39 cellular contexts compared by ENCODE assay signal in genomic region chr16:54521327-54521726, GRCh38.
"Had no signal": no experiment of that assay in that cellular context is flagged by ENCODE, and none has a peak within 500 bp of the region (broad histone marks: within the 10 kb centered on the region; RNA-seq: fewer than 3 reads in every experiment).

No MANE protein-coding gene starts in this region.

- H3K36me3 ChIP-seq: adrenal gland, ascending aorta, brain microvascular endothelial cell, breast epithelium, cardiac muscle cell had no signal

- H3K27me3 Mint-ChIP-seq: activated naive CD4-positive, alpha-beta T cell treated with anti-CD3 and anti-CD28 coated beads, Interleukin-2, amount 10 ng/mL, durations not matched to agents 7 days and 5 days; activated naive CD8-positive, alpha-beta T cell treated with anti-CD3 and anti-CD28 coated beads, Interleukin-2, amount 50 U/mL, for 24 hours had no signal

- H3K4me1 Mint-ChIP-seq: activated naive CD4-positive, alpha-beta T cell treated with anti-CD3 and anti-CD28 coated beads, Interleukin-2, amount 10 ng/mL, durations not matched to agents 7 days and 5 days; activated naive CD4-positive, alpha-beta T cell treated with anti-CD3 and anti-CD28 coated beads, Interleukin-2, amount 50 U/mL, for 24 hours; activated naive CD8-positive, alpha-beta T cell treated with anti-CD3 and anti-CD28 coated beads for 36 hours; activated naive CD8-positive, alpha-beta T cell treated with anti-CD3 and anti-CD28 coated beads, Interleukin-2, amount 10 ng/mL, durations not matched to agents 7 days and 5 days; activated naive CD8-positive, alpha-beta T cell treated with anti-CD3 and anti-CD28 coated beads, Interleukin-2, amount 50 U/mL, for 24 hours; activated T-helper 17 cell treated with anti-CD3 and anti-CD28 coated beads, Interleukin-2, amount 50 U/mL, for 72 hours; brain; central memory CD8-positive, alpha-beta T cell had no signal

- DNase-seq: activated effector memory CD4-positive, alpha-beta T cell treated with anti-CD3 and anti-CD28 coated beads, Interleukin-2, amount 50 U/mL, for 16 hours; activated effector memory CD4-positive, alpha-beta T cell treated with Interleukin-2 at 50 U/mL for 16 hours; activated gamma-delta T cell; activated gamma-delta T cell treated with Interleukin-2 at 50 U/mL for 16 hours; activated naive CD4-positive, alpha-beta T cell; activated naive CD4-positive, alpha-beta T cell treated with anti-CD3 and anti-CD28 coated beads for 36 hours; activated naive CD4-positive, alpha-beta T cell treated with anti-CD3 and anti-CD28 coated beads, Interleukin-2, amount 10 ng/mL, durations not matched to agents 7 days and 5 days; activated naive CD4-positive, alpha-beta T cell treated with anti-CD3 and anti-CD28 coated beads, Interleukin-2, amount 50 U/mL, for 16 hours; activated naive CD4-positive, alpha-beta T cell treated with Interleukin-2 at 50 U/mL for 16 hours; activated naive CD8-positive, alpha-beta T cell treated with anti-CD3 and anti-CD28 coated beads for 36 hours; activated naive CD8-positive, alpha-beta T cell treated with anti-CD3 and anti-CD28 coated beads, Interleukin-2, amount 10 ng/mL, durations not matched to agents 7 days and 5 days; activated naive CD8-positive, alpha-beta T cell treated with anti-CD3 and anti-CD28 coated beads, Interleukin-2, amount 50 U/mL, for 24 hours; activated T-cell treated with anti-CD3 and anti-CD28 coated beads for 4 hours; activated T-cell treated with anti-CD3 and anti-CD28 coated beads, Interleukin-2, amount 50 U/mL, for 1 hour; activated T-cell treated with anti-CD3 and anti-CD28 coated beads, Interleukin-2, amount 50 U/mL, for 24 hours; activated T-cell treated with anti-CD3 and anti-CD28 coated beads, Interleukin-2, amount 50 U/mL, for 4 hours; activated T-cell treated with anti-CD3 and anti-CD28 coated beads, Interleukin-2, amount 50 U/mL, for 48 hours; activated T-cell treated with anti-CD3 and anti-CD28 coated beads, Interleukin-2, amount 50 U/mL, for 72 hours; adrenal gland; amniotic stem cell; amygdala; anterior cingulate cortex; aorta; body of pancreas; brain microvascular endothelial cell; caudate nucleus; central memory CD4-positive, alpha-beta T cell; cerebellar nuclear complex had no signal

- H3K27ac Mint-ChIP-seq: activated naive CD4-positive, alpha-beta T cell treated with anti-CD3 and anti-CD28 coated beads for 36 hours; activated naive CD4-positive, alpha-beta T cell treated with anti-CD3 and anti-CD28 coated beads, Interleukin-2, amount 10 ng/mL, durations not matched to agents 7 days and 5 days; activated naive CD4-positive, alpha-beta T cell treated with anti-CD3 and anti-CD28 coated beads, Interleukin-2, amount 50 U/mL, for 24 hours; activated naive CD4-positive, alpha-beta T cell treated with anti-CD3 and anti-CD28 coated beads, Interleukin-2, amount 50 U/mL, for 72 hours; activated naive CD8-positive, alpha-beta T cell; activated naive CD8-positive, alpha-beta T cell treated with anti-CD3 and anti-CD28 coated beads for 36 hours; activated naive CD8-positive, alpha-beta T cell treated with anti-CD3 and anti-CD28 coated beads, Interleukin-2, amount 10 ng/mL, durations not matched to agents 7 days and 5 days; activated naive CD8-positive, alpha-beta T cell treated with anti-CD3 and anti-CD28 coated beads, Interleukin-2, amount 50 U/mL, for 24 hours; activated T-cell treated with anti-CD3 and anti-CD28 coated beads, Interleukin-2, amount 50 U/mL, for 24 hours; activated T-cell treated with anti-CD3 and anti-CD28 coated beads, Interleukin-2, amount 50 U/mL, for 72 hours; activated T-helper 1 cell treated with anti-CD3 and anti-CD28 coated beads, Interleukin-12 subunit alpha, Interleukin-12 subunit beta, Interleukin-2, Interleukin-4 antibody, amounts not matched to agents 30 ng/mL and 10 ng/mL and 1 ng/mL, durations not matched to agents 14 hours and 24 hours and 36 hours; activated T-helper 17 cell treated with anti-CD3 and anti-CD28 coated beads, Interleukin-2, amount 50 U/mL, for 72 hours; activated T-helper 2 cell treated with anti-CD3 and anti-CD28 coated beads, Interferon-gamma antibody, Interleukin-2, Interleukin-4, amounts not matched to agents 10 μg/mL and 5 μg/mL and 100 μg/mL, durations not matched to agents 14 hours and 24 hours and 36 hours; brain had no signal

- H3K4me3 ChIP-seq: adrenal gland, ascending aorta, body of pancreas, breast epithelium, cardiac muscle cell had no signal

- H3K4me1 ChIP-seq: adrenal gland, ascending aorta, body of pancreas, breast epithelium had no signal

- H3K4me3 Mint-ChIP-seq: activated naive CD4-positive, alpha-beta T cell treated with anti-CD3 and anti-CD28 coated beads for 36 hours; activated naive CD4-positive, alpha-beta T cell treated with anti-CD3 and anti-CD28 coated beads, Interleukin-2, amount 10 ng/mL, durations not matched to agents 7 days and 5 days; activated naive CD4-positive, alpha-beta T cell treated with anti-CD3 and anti-CD28 coated beads, Interleukin-2, amount 50 U/mL, for 24 hours; activated naive CD8-positive, alpha-beta T cell; activated naive CD8-positive, alpha-beta T cell treated with anti-CD3 and anti-CD28 coated beads for 36 hours; activated naive CD8-positive, alpha-beta T cell treated with anti-CD3 and anti-CD28 coated beads, Interleukin-2, amount 10 ng/mL, durations not matched to agents 7 days and 5 days; activated naive CD8-positive, alpha-beta T cell treated with anti-CD3 and anti-CD28 coated beads, Interleukin-2, amount 50 U/mL, for 24 hours; activated T-cell treated with anti-CD3 and anti-CD28 coated beads, Interleukin-2, amount 50 U/mL, for 24 hours; activated T-cell treated with anti-CD3 and anti-CD28 coated beads, Interleukin-2, amount 50 U/mL, for 4 hours; activated T-cell treated with anti-CD3 and anti-CD28 coated beads, Interleukin-2, amount 50 U/mL, for 72 hours; activated T-helper 1 cell treated with anti-CD3 and anti-CD28 coated beads, Interleukin-12 subunit alpha, Interleukin-12 subunit beta, Interleukin-2, Interleukin-4 antibody, amounts not matched to agents 30 ng/mL and 10 ng/mL and 1 ng/mL, durations not matched to agents 14 hours and 24 hours and 36 hours; activated T-helper 17 cell treated with anti-CD3 and anti-CD28 coated beads, Interleukin-2, amount 50 U/mL, for 72 hours; brain; central memory CD8-positive, alpha-beta T cell had no signal

- H3K36me3 Mint-ChIP-seq: activated naive CD4-positive, alpha-beta T cell treated with anti-CD3 and anti-CD28 coated beads, Interleukin-2, amount 10 ng/mL, durations not matched to agents 7 days and 5 days; activated naive CD4-positive, alpha-beta T cell treated with anti-CD3 and anti-CD28 coated beads, Interleukin-2, amount 50 U/mL, for 24 hours; activated naive CD8-positive, alpha-beta T cell; activated naive CD8-positive, alpha-beta T cell treated with anti-CD3 and anti-CD28 coated beads for 36 hours had no signal

- H3K9me3 Mint-ChIP-seq: activated T-helper 2 cell treated with anti-CD3 and anti-CD28 coated beads, Interferon-gamma antibody, Interleukin-2, Interleukin-4, amounts not matched to agents 10 μg/mL and 5 μg/mL and 100 μg/mL, durations not matched to agents 14 hours and 24 hours and 36 hours had no signal

- H3K27ac ChIP-seq: ascending aorta, body of pancreas, brain microvascular endothelial cell, cardiac muscle cell had no signal

- H3K27me3 ChIP-seq: adrenal gland, ascending aorta, body of pancreas, brain microvascular endothelial cell, breast epithelium, cardiac muscle cell had no signal

- ATAC-seq: activated naive CD4-positive, alpha-beta T cell treated with anti-CD3 and anti-CD28 coated beads, Interleukin-2, amount 50 U/mL, for 72 hours; activated naive CD8-positive, alpha-beta T cell treated with anti-CD3 and anti-CD28 coated beads, Interleukin-2, amount 50 U/mL, for 24 hours; activated T-cell treated with anti-CD3 and anti-CD28 coated beads, Interleukin-2, amount 50 U/mL, for 4 hours; activated T-cell treated with anti-CD3 and anti-CD28 coated beads, Interleukin-2, amount 50 U/mL, for 72 hours; activated T-helper 17 cell treated with anti-CD3 and anti-CD28 coated beads, Interleukin-2, amount 50 U/mL, for 72 hours; body of pancreas had no signal
